13 cellular contexts compared by ENCODE assay signal in the genomic region with DNA sequence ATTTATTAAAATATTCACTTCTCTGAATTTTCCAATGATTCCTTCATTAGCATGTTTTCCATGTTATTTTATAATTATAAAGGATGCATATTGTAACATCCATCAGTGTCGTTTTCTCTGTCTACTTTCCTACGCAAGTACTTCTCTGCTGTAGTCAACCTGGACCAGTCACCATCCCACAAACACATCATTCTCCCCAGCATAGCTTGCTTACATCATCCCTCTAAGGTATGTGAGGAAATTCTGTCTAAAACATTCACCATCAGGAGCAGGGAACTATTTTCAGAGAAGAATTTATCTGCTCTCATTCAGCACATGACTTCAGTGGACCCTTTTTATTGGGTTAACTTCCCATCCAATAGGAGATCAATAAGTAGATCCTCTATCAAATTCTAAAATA.
"Had no signal": no experiment of that assay in that cellular context is flagged by ENCODE, and none has a peak within 500 bp of the region (broad histone marks: within the 10 kb centered on the region; RNA-seq: fewer than 3 reads in every experiment).

No MANE protein-coding gene starts in this region.

- H3K27me3 ChIP-seq: colonic mucosa, gastroesophageal sphincter, heart right ventricle, thyroid gland had no signal

- H3K36me3 ChIP-seq: colonic mucosa, gastroesophageal sphincter, heart right ventricle, thyroid gland had no signal

- H3K27ac ChIP-seq: colonic mucosa, gastroesophageal sphincter, heart right ventricle, thyroid gland had no signal

- H3K4me3 ChIP-seq: colonic mucosa, gastroesophageal sphincter, heart right ventricle, mucosa of descending colon, thyroid gland had no signal

- DNase-seq: activated CD4-positive, alpha-beta T cell treated with anti-CD3 and anti-CD28 coated beads, Interleukin-2, amount 50 U/mL, for 4 hours; activated gamma-delta T cell; central memory CD4-positive, alpha-beta T cell; colonic mucosa; erythroblast; heart right ventricle; mucosa of descending colon; naive B cell; stimulated activated CD4-positive, alpha-beta T cell treated with anti-CD3 and anti-CD28 coated beads, Interleukin-2, amount 100 ng/mL, for 24 hours; stimulated activated naive CD4-positive, alpha-beta T cell treated with Interleukin-2 at 50 U/mL for 16 hours; thyroid gland had no signal

- H3K9me3 ChIP-seq: colonic mucosa, gastroesophageal sphincter, heart right ventricle, mucosa of descending colon, thyroid gland had no signal

- H3K4me1 ChIP-seq: colonic mucosa, gastroesophageal sphincter, thyroid gland had no signal

- ATAC-seq: activated naive CD4-positive, alpha-beta T cell treated with anti-CD3 and anti-CD28 coated beads, Interleukin-2, amount 50 U/mL, for 72 hours; gastroesophageal sphincter; heart right ventricle; mucosa of descending colon had no signal
